ENCODE assay signal across 25 cellular contexts in the genomic region with DNA sequence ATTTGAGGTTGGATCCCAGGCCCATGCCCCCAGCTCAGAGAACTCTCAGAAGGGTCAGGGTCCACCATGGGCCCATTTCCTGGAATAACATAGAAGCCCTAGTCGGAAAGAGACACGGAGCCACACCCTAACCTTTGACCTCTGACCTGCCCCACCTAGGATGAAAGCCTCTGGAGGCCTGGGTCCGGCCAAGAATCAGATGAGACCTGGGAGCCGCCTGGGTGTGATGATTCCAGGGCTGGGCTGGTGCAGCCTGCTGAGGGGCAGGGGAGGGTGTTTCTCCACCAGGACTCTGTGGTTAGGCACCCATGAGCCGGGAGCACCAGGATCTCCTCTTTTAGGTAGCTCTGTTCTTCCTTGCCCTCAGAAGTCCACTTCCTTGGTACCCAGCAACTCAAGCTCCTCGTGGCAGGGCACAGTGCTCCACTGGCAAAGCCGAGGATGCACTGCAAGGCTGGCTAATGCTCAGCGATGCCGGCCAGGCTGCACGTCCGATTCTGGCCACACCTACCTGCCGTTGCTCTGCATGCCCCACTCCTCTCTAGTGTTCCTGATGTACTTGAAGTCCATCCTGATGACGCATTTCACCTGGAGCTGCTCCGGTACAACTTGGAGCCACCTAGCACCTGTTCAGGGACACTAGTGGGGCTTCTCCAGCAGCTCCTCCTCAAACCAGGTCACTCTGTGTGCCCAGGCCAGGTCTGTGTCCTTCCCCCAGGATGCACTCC. TPM values are rescaled to one million over a fixed set of nuclear protein-coding genes. Genes with fewer than 3 reads are reported as not detected.
A peak's percentile ranks its signal among the peaks of the same experiment; 100 is the strongest.
DNase-seq lines count a peak whose midpoint lies in the region; TF ChIP-seq lines count a peak whose summit lies in the region.
"Had no signal": no experiment of that assay in that cellular context is flagged by ENCODE, and none has a peak within 500 bp of the region (broad histone marks: within the 10 kb centered on the region; RNA-seq: fewer than 3 reads in every experiment).

No MANE protein-coding gene starts in this region.

- no peaks in the 10 kb centered on the region for H3K4me1 Mint-ChIP-seq in osteocyte (ENCODE audit: unreplicated experiment)
- H3K4me1 Mint-ChIP-seq: CD4-positive, CD25-positive, alpha-beta regulatory T cell had no signal

- no peaks in the 10 kb centered on the region for H3K27me3 Mint-ChIP-seq in osteocyte (ENCODE audit: unreplicated experiment)

- no peak overlapping the region for H3K27ac Mint-ChIP-seq in osteocyte (ENCODE audit: unreplicated experiment)
- H3K27ac Mint-ChIP-seq: CD4-positive, CD25-positive, alpha-beta regulatory T cell had no signal

- peak; percentile 11 for DNase-seq in activated CD8-positive, alpha-beta memory T cell treated with anti-CD3 and anti-CD28 coated beads for 24 hours
- DNase-seq in activated CD8-positive, alpha-beta memory T cell treated with anti-CD3 and anti-CD28 coated beads, Interleukin-2, amount 50 U/mL, for 4 hours: no peak
- DNase-seq in islet precursor cell (peak; percentile 44), osteocyte (ENCODE audit: extremely low spot score, unreplicated experiment) (peak; percentile 80), NCI-H2029 treated with DMSO at 0.1 percent for 48 hours (lab: John Stamatoyannopoulos, UW) (no peak), WERI-Rb-1 (no peak), EL (no peak), A172 (ENCODE audit: low spot score) (no peak)
- DNase-seq: 8988T; CD4-positive, CD25-positive, alpha-beta regulatory T cell; DMS153; H7; Karpas-422; NCI-H1092; NCI-H1417 treated with DMSO at 0.1 percent for 48 hours; NCI-H1694 treated with DMSO at 0.1 percent for 48 hours; NCI-H2081 treated with DMSO at 0.1 percent for 48 hours; NCI-H2171; NCI-H526; NCI-H82; NK-92 treated with Interleukin-12 subunit alpha and Interleukin-12 subunit beta, amount 100 ng/mL, for 24 hours; PC-3; SJCRH30 had no signal

- TF ChIP-seq CTCF in osteocyte (IDR thresholded peaks at IDR 0.05) (no peak), WERI-Rb-1 (IDR thresholded peaks at IDR 0.05; ENCODE audit: low read depth, low read length) (no peak)

- no peak overlapping the region for H3K27ac ChIP-seq in WERI-Rb-1
- H3K27ac ChIP-seq: BLaER1, HL-60, SJCRH30 had no signal

- no peaks in the 10 kb centered on the region for H3K9me3 Mint-ChIP-seq in osteocyte (ENCODE audit: unreplicated experiment)

- H3K4me3 ChIP-seq in WERI-Rb-1 (ENCODE audit: low read depth, low read length): no peak overlapping the region
- H3K4me3 ChIP-seq: BLaER1, SJCRH30 had no signal

- H3K9me3 ChIP-seq in WERI-Rb-1 (ENCODE audit: severe bottlenecking): no peaks in the 10 kb centered on the region
- H3K9me3 ChIP-seq: BLaER1, SJCRH30 had no signal

- no peak overlapping the region for H3K4me3 Mint-ChIP-seq in osteocyte (ENCODE audit: unreplicated experiment)
- H3K4me3 Mint-ChIP-seq: CD4-positive, CD25-positive, alpha-beta regulatory T cell had no signal

- H3K27me3 ChIP-seq in WERI-Rb-1 (ENCODE audit: insufficient read depth, low read depth, severe bottlenecking): no peaks in the 10 kb centered on the region
- H3K27me3 ChIP-seq: BLaER1, SJCRH30 had no signal

- H3K36me3 Mint-ChIP-seq in osteocyte (ENCODE audit: unreplicated experiment): no peaks in the 10 kb centered on the region
- H3K36me3 Mint-ChIP-seq: CD4-positive, CD25-positive, alpha-beta regulatory T cell had no signal

- no peaks in the 10 kb centered on the region for H3K36me3 ChIP-seq in WERI-Rb-1
- H3K36me3 ChIP-seq: BLaER1, SJCRH30 had no signal

RNA-seq across cellular contexts. Expression of a gene that starts 57.4 kb away (rescaled TPM):
- 26.1 and 28.2 TPM in 2 replicates for total RNA-seq in osteocyte
- 4.6 and 5.4 TPM in 2 replicates for total RNA-seq in A172 (2014; rRNA removed; shearing (Covaris generic))

Comparison
In these comparisons a context has a peak if more than half of its experiments do, and no peak if none do; other contexts are left out.
1. DNase-seq: peak in activated CD8-positive, alpha-beta memory T cell treated with anti-CD3 and anti-CD28 coated beads for 24 hours (single experiment), islet precursor cell (single experiment) and osteocyte (single experiment); none in activated CD8-positive, alpha-beta memory T cell treated with anti-CD3 and anti-CD28 coated beads, Interleukin-2, amount 50 U/mL, for 4 hours (single experiment), NCI-H2029 treated with DMSO at 0.1 percent for 48 hours (single experiment), WERI-Rb-1 (single experiment), EL (single experiment) and A172 (single experiment).